35 cellular contexts compared by ENCODE assay signal in genomic region chrX:133549319-133549933, GRCh38.
"Had no signal": no experiment of that assay in that cellular context is flagged by ENCODE, and none has a peak within 500 bp of the region (broad histone marks: within the 10 kb centered on the region; RNA-seq: fewer than 3 reads in every experiment).

No MANE protein-coding gene starts in this region.

- H3K9me3 ChIP-seq: MG63 had no signal

- H3K27ac ChIP-seq: KMS-11 had no signal

- H3K9ac ChIP-seq: KMS-11 had no signal

- H3K36me3 ChIP-seq: MG63 had no signal

- H3K4me2 ChIP-seq: KMS-11 had no signal

- H3K4me3 ChIP-seq: MG63 had no signal

- DNase-seq: Karpas-422, Kasumi-1, MG63, MM.1S, MV-4-11, NCI-H1048, NCI-H1092, NCI-H1092 treated with DMSO at 0.1 percent for 48 hours, NCI-H1105, NCI-H1105 treated with DMSO at 0.1 percent for 48 hours, NCI-H1417, NCI-H1417 treated with DMSO at 0.1 percent for 48 hours, NCI-H1436, NCI-H1436 treated with DMSO at 0.1 percent for 48 hours, NCI-H146, NCI-H1694, NCI-H1694 treated with DMSO at 0.1 percent for 48 hours, NCI-H187, NCI-H187 treated with DMSO at 0.1 percent for 48 hours, NCI-H1930, NCI-H2029, NCI-H2029 treated with DMSO at 0.1 percent for 48 hours, NCI-H2081, NCI-H2081 treated with DMSO at 0.1 percent for 48 hours, NCI-H2107, NCI-H2171, NCI-H2171 treated with DMSO at 0.1 percent for 48 hours, NCI-H2227 treated with DMSO at 0.1 percent for 48 hours, NCI-H226, NCI-H345, NCI-H446, NCI-H446 treated with DMSO at 0.1 percent for 48 hours, NCI-H510A, NCI-H510A treated with DMSO at 0.1 percent for 48 hours had no signal

- H3K27me3 ChIP-seq: MG63 had no signal
